ENCODE assay signal across 10 cellular contexts in the genomic region with DNA sequence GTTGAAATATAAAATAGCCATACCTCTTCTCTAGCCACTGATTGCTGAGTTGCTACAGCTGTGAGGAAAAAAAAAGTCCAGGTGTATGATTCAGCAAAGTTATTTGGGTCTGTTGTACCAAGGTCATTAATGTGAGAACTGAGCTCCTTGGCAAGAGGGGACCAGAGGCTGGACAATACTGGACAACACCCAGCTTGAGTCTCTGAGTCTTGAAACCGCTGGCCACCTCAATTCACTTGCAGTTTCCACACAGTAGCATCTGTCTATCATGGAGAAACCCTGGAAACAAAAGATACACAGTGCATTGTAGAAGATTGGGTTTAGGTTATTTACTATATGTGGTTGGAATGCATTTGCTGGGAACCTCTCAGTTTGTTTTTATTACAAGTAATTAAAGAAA.
DNase-seq lines count a peak whose midpoint lies in the region; ATAC-seq, FAIRE-seq and TF ChIP-seq lines count a peak whose summit lies in the region.
"Had no signal": no experiment of that assay in that cellular context is flagged by ENCODE, and none has a peak within 500 bp of the region (broad histone marks: within the 10 kb centered on the region; RNA-seq: fewer than 3 reads in every experiment).

No MANE protein-coding gene starts in this region.

- intact Hi-C loops in lower leg skin (cut with DNase I; ENCODE audit: low total_unique reads), result no loop called here

- no peak for TF ChIP-seq CTCF in lower leg skin (IDR thresholded peaks at IDR 0.05)

- H3K4me3 ChIP-seq in lower leg skin (ENCODE audit: low read depth, poor library complexity, severe bottlenecking), result no peak overlapping the region
- H3K4me3 ChIP-seq: sigmoid colon had no signal

- FAIRE-seq in frontal cortex (lab: Jason Lieb, UNC), result no peak

- POLR2A ChIA-PET in naive thymus-derived CD8-positive, alpha-beta T cell (lab: Charles Lee), result interaction anchor here (0.6 to 3.0 kb wide), 6 partner anchors 10 to 200 kb away, joined by 3 to 29 read pairs (median 5); a partner anchor contains a TSS

- peak overlapping the region; percentile 26 to 99 (median 98) for H3K27ac Mint-ChIP-seq in naive thymus-derived CD8-positive, alpha-beta T cell

- peak; percentile 7 to 14 for ATAC-seq in naive thymus-derived CD8-positive, alpha-beta T cell

- H3K4me1 Mint-ChIP-seq in naive thymus-derived CD8-positive, alpha-beta T cell, result peaks cover 27 to 56% (median 52%) of the 10 kb centered on the region in 4 donors

- no peak for TF ChIP-seq POLR2A in lower leg skin (IDR thresholded peaks at IDR 0.05)

- H3K9me3 Mint-ChIP-seq in naive thymus-derived CD8-positive, alpha-beta T cell, result no peaks in the 10 kb centered on the region

- peaks cover 0 to 3% (median 0%) of the 10 kb centered on the region in 3 donors for H3K36me3 Mint-ChIP-seq in naive thymus-derived CD8-positive, alpha-beta T cell

- WGBS in lower leg skin, 2 donors, result 52 to 57% methylated on average over 1 of the region's 1 CpG

- peak overlapping the region in 9 of 10 donors; percentile 17 to 84 (median 62) for H3K4me3 Mint-ChIP-seq in naive thymus-derived CD8-positive, alpha-beta T cell

- no peaks in the 10 kb centered on the region for H3K27me3 Mint-ChIP-seq in naive thymus-derived CD8-positive, alpha-beta T cell

- DNase-seq in ELR (ENCODE audit: low read depth), result peak; percentile 54
- DNase-seq in NAMALWA (ENCODE audit: low spot score), result peak; percentile 54
- peak; percentile 37 for DNase-seq in dermis blood vessel endothelial cell
- DNase-seq in naive thymus-derived CD8-positive, alpha-beta T cell, result no peak
- no peak for DNase-seq in NCI-H146 (lab: John Stamatoyannopoulos, UW)
- DNase-seq in frontal cortex (ENCODE audit: low spot score in 2 of 2), result no peak
- no peak for DNase-seq in lower leg skin (ENCODE audit: low spot score in 2 of 2)
- DNase-seq in inferior parietal cortex (ENCODE audit: extremely low spot score), result no peak
- DNase-seq: NCI-H446 treated with DMSO at 0.1 percent for 48 hours, sigmoid colon had no signal

Comparison
In these comparisons a context has a peak if more than half of its experiments do, and no peak if none do; other contexts are left out.
1. DNase-seq: peak in ELR (single experiment), NAMALWA (single experiment) and dermis blood vessel endothelial cell (single experiment); none in naive thymus-derived CD8-positive, alpha-beta T cell (0 of 10), NCI-H146 (single experiment), frontal cortex (0 of 2), lower leg skin (0 of 2) and inferior parietal cortex (single experiment).